Comparison of ENCODE assay signal across 8 cellular contexts in genomic region chrX:134373736-134374135, GRCh38. TPM values are rescaled to one million over a fixed set of nuclear protein-coding genes. Genes with fewer than 3 reads are reported as not detected.
DNase-seq lines count a peak whose midpoint lies in the region; ATAC-seq and TF ChIP-seq lines count a peak whose summit lies in the region.

No MANE protein-coding gene starts in this region.

- no peak for TF ChIP-seq CTCF in thoracic aorta (IDR thresholded peaks at IDR 0.05)

- H3K4me1 Mint-ChIP-seq in activated CD8-positive, alpha-beta memory T cell treated with anti-CD3 and anti-CD28 coated beads, Interleukin-2, amount 10 ng/mL, durations not matched to agents 7 days and 5 days: peaks cover 18% of the 10 kb centered on the region
- peaks cover 8% of the 10 kb centered on the region for H3K4me1 Mint-ChIP-seq in activated naive CD8-positive, alpha-beta T cell treated with anti-CD3 and anti-CD28 coated beads, Interleukin-2, amount 10 ng/mL, durations not matched to agents 7 days and 5 days

- DNase-seq in activated CD8-positive, alpha-beta memory T cell treated with anti-CD3 and anti-CD28 coated beads, Interleukin-2, amount 10 ng/mL, durations not matched to agents 7 days and 5 days: no peak
- DNase-seq in activated CD8-positive, alpha-beta memory T cell treated with anti-CD3 and anti-CD28 coated beads for 24 hours: no peak
- DNase-seq in activated naive CD8-positive, alpha-beta T cell treated with anti-CD3 and anti-CD28 coated beads, Interleukin-2, amount 10 ng/mL, durations not matched to agents 7 days and 5 days: no peak
- DNase-seq in thoracic aorta (ENCODE audit: low spot score) (no peak), NCI-H1930 (lab: John Stamatoyannopoulos, UW) (no peak), NCI-H2107 treated with DMSO at 0.1 percent for 48 hours (lab: John Stamatoyannopoulos, UW; ENCODE audit: unreplicated experiment) (no peak)
- DNase-seq in activated CD8-positive, alpha-beta memory T cell treated with anti-CD3 and anti-CD28 coated beads, Interleukin-2, amount 50 U/mL, for 48 hours: no peak

- H3K4me1 ChIP-seq in thoracic aorta (ENCODE audit: control insufficient read depth in 1 of 2, low read depth in 2 of 2): no peaks in the 10 kb centered on the region

- POLR2A ChIA-PET in activated naive CD8-positive, alpha-beta T cell treated with anti-CD3 and anti-CD28 coated beads, Interleukin-2, amount 10 ng/mL, durations not matched to agents 7 days and 5 days (lab: Charles Lee): no interaction called here

- no peak for ATAC-seq in activated CD8-positive, alpha-beta memory T cell treated with anti-CD3 and anti-CD28 coated beads, Interleukin-2, amount 10 ng/mL, durations not matched to agents 7 days and 5 days
- no peak for ATAC-seq in activated naive CD8-positive, alpha-beta T cell treated with anti-CD3 and anti-CD28 coated beads, Interleukin-2, amount 10 ng/mL, durations not matched to agents 7 days and 5 days (ENCODE audit: low read depth)
- no peak for ATAC-seq in thoracic aorta (ENCODE audit: insufficient number of reproducible peaks, low FRiP score, low read depth)

- peak overlapping the region; percentile 95 for H3K4me3 ChIP-seq in thoracic aorta

- H3K9me3 Mint-ChIP-seq in activated CD8-positive, alpha-beta memory T cell treated with anti-CD3 and anti-CD28 coated beads, Interleukin-2, amount 10 ng/mL, durations not matched to agents 7 days and 5 days (ENCODE audit: low read depth): no peaks in the 10 kb centered on the region
- no peaks in the 10 kb centered on the region for H3K9me3 Mint-ChIP-seq in activated naive CD8-positive, alpha-beta T cell treated with anti-CD3 and anti-CD28 coated beads, Interleukin-2, amount 10 ng/mL, durations not matched to agents 7 days and 5 days

- H3K27me3 Mint-ChIP-seq in activated CD8-positive, alpha-beta memory T cell treated with anti-CD3 and anti-CD28 coated beads, Interleukin-2, amount 10 ng/mL, durations not matched to agents 7 days and 5 days: no peaks in the 10 kb centered on the region
- no peaks in the 10 kb centered on the region for H3K27me3 Mint-ChIP-seq in activated naive CD8-positive, alpha-beta T cell treated with anti-CD3 and anti-CD28 coated beads, Interleukin-2, amount 10 ng/mL, durations not matched to agents 7 days and 5 days

- H3K9me3 ChIP-seq in thoracic aorta: no peaks in the 10 kb centered on the region

- CTCF ChIA-PET in activated CD8-positive, alpha-beta memory T cell treated with anti-CD3 and anti-CD28 coated beads, Interleukin-2, amount 10 ng/mL, durations not matched to agents 7 days and 5 days (lab: Charles Lee): no interaction called here

- no peaks in the 10 kb centered on the region for H3K36me3 ChIP-seq in thoracic aorta

- peak overlapping the region; percentile 95 for H3K27ac Mint-ChIP-seq in activated CD8-positive, alpha-beta memory T cell treated with anti-CD3 and anti-CD28 coated beads, Interleukin-2, amount 10 ng/mL, durations not matched to agents 7 days and 5 days
- peak overlapping the region; percentile 97 for H3K27ac Mint-ChIP-seq in activated naive CD8-positive, alpha-beta T cell treated with anti-CD3 and anti-CD28 coated beads, Interleukin-2, amount 10 ng/mL, durations not matched to agents 7 days and 5 days

- peaks cover 2% of the 10 kb centered on the region for H3K36me3 Mint-ChIP-seq in activated CD8-positive, alpha-beta memory T cell treated with anti-CD3 and anti-CD28 coated beads, Interleukin-2, amount 10 ng/mL, durations not matched to agents 7 days and 5 days
- peaks cover 4% of the 10 kb centered on the region for H3K36me3 Mint-ChIP-seq in activated naive CD8-positive, alpha-beta T cell treated with anti-CD3 and anti-CD28 coated beads, Interleukin-2, amount 10 ng/mL, durations not matched to agents 7 days and 5 days

- peak overlapping the region; percentile 88 for H3K4me3 Mint-ChIP-seq in activated CD8-positive, alpha-beta memory T cell treated with anti-CD3 and anti-CD28 coated beads, Interleukin-2, amount 10 ng/mL, durations not matched to agents 7 days and 5 days
- peak overlapping the region; percentile 96 for H3K4me3 Mint-ChIP-seq in activated naive CD8-positive, alpha-beta T cell treated with anti-CD3 and anti-CD28 coated beads, Interleukin-2, amount 10 ng/mL, durations not matched to agents 7 days and 5 days

- H3K27ac ChIP-seq in layer of hippocampus (ENCODE audit: low read depth, low read length): peak overlapping the region; percentile 35
- H3K27ac ChIP-seq in thoracic aorta: peak overlapping the region; percentile 92 to 97

- H3K27me3 ChIP-seq in layer of hippocampus (ENCODE audit: control insufficient read depth, insufficient read depth, low read length): no peaks in the 10 kb centered on the region
- H3K27me3 ChIP-seq in thoracic aorta (replicated peaks; ENCODE audit: insufficient read depth): no peaks in the 10 kb centered on the region

RNA-seq across cellular contexts. Expression of gene PHF6, which starts 0.6 kb away (rescaled TPM):
- total RNA-seq in activated CD8-positive, alpha-beta memory T cell treated with anti-CD3 and anti-CD28 coated beads, Interleukin-2, amount 10 ng/mL, durations not matched to agents 7 days and 5 days: 10 to 100 TPM; 28.4 to 47.8 TPM
- 10 to 100 TPM; 34.1 to 36.9 TPM for total RNA-seq in activated naive CD8-positive, alpha-beta T cell treated with anti-CD3 and anti-CD28 coated beads, Interleukin-2, amount 10 ng/mL, durations not matched to agents 7 days and 5 days
- total RNA-seq in thoracic aorta: 10 to 100 TPM in 1 of 2 donors, 1 to 10 TPM in 1; 8.7 to 12.7 TPM
